Comparison of ENCODE assay signal across 7 cellular contexts in the genomic region with DNA sequence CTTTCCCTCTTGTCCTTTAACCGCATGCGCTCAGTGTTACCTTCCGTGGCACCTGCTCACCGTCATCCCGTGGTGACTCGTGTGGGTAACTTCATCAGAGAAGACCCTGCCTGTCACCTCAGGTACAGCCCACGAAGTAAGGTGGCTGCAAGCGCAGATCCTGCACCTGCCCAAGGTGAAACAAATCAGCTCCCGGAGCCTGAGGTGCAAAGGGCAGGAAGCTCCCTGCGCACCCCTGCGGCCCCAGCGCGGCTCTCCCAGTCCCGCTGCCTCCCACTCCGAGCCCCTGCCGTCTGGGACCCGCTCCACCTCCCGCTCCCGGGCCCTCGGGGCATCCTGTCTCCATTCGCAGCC.
DNase-seq lines count a peak whose midpoint lies in the region; ATAC-seq and TF ChIP-seq lines count a peak whose summit lies in the region.

No MANE protein-coding gene starts in this region.

- H3K4me1 ChIP-seq in SJSA1 (replicated peaks) = peaks cover 18% of the 10 kb centered on the region
- H3K4me1 ChIP-seq in hepatocyte (ENCODE audit: insufficient read depth) = peaks cover 9% of the 10 kb centered on the region
- H3K4me1 ChIP-seq in skeletal muscle satellite cell (ENCODE audit: control insufficient read depth, insufficient read depth, low read length) = peaks cover 12% of the 10 kb centered on the region

- H3K4me3 ChIP-seq in SJSA1 = peak overlapping the region; percentile 45
- peak overlapping the region; percentile 67 for H3K4me3 ChIP-seq in hepatocyte
- H3K4me3 ChIP-seq in skeletal muscle satellite cell (ENCODE audit: low read length) = peak overlapping the region; percentile 74

- DNase-seq in SJSA1 (ENCODE audit: low read depth in 1 of 2, low spot score in 2 of 2) (peak in 1 of 2 experiments; percentile 37), hepatocyte (ENCODE audit: low spot score) (peak; percentile 49), NCI-H146 treated with DMSO at 0.1 percent for 48 hours (lab: John Stamatoyannopoulos, UW; ENCODE audit: unreplicated experiment) (no peak), T-helper 9 cell (no peak)
- DNase-seq in activated CD8-positive, alpha-beta memory T cell treated with anti-CD3 and anti-CD28 coated beads, Interleukin-2, amount 50 U/mL, for 4 hours = no peak

- no peaks in the 10 kb centered on the region for H4K20me1 ChIP-seq in hepatocyte (ENCODE audit: insufficient read depth, poor library complexity, severe bottlenecking)

- H3K27ac ChIP-seq in SJSA1 (no peak overlapping the region), hepatocyte (peak overlapping the region; percentile 81)

- H2AFZ ChIP-seq in hepatocyte = peak overlapping the region; percentile 88

- WGBS in hepatocyte (ENCODE audit: low lambda C conversion rate, missing lambda C conversion rate) = 28% methylated on average over 20 of the region's 21 CpGs

- H3K9me2 ChIP-seq in hepatocyte (replicated peaks; ENCODE audit: insufficient read depth) = no peaks in the 10 kb centered on the region

- H3K27me3 ChIP-seq in SJSA1 (replicated peaks) (no peaks in the 10 kb centered on the region), hepatocyte (no peaks in the 10 kb centered on the region), skeletal muscle satellite cell (ENCODE audit: control insufficient read depth, insufficient read depth, low read length) (peaks cover 25% of the 10 kb centered on the region)

- H3K9ac ChIP-seq in skeletal muscle satellite cell (ENCODE audit: low read depth, low read length) = peak overlapping the region; percentile 69

- peak; percentile 2 for ATAC-seq in GM19035 (IDR thresholded peaks at IDR 0.05; ENCODE audit: unreplicated experiment)

- H3K9me3 ChIP-seq in SJSA1 (replicated peaks) = no peaks in the 10 kb centered on the region
- no peaks in the 10 kb centered on the region for H3K9me3 ChIP-seq in hepatocyte (ENCODE audit: low read depth)
- no peaks in the 10 kb centered on the region for H3K9me3 ChIP-seq in skeletal muscle satellite cell (replicated peaks; ENCODE audit: low read length)

- TF ChIP-seq CTCF in hepatocyte (IDR thresholded peaks at IDR 0.05; ENCODE audit: poor library complexity) = no peak

- H3K79me2 ChIP-seq in hepatocyte = no peaks in the 10 kb centered on the region

- peak overlapping the region; percentile 100 for H3K4me2 ChIP-seq in hepatocyte
- H3K4me2 ChIP-seq in skeletal muscle satellite cell (ENCODE audit: low read length) = peak overlapping the region; percentile 84

- H3K36me3 ChIP-seq in SJSA1 = no peaks in the 10 kb centered on the region
- no peaks in the 10 kb centered on the region for H3K36me3 ChIP-seq in hepatocyte (replicated peaks; ENCODE audit: insufficient read depth, low read depth)
- no peaks in the 10 kb centered on the region for H3K36me3 ChIP-seq in skeletal muscle satellite cell (ENCODE audit: insufficient read depth, low read length)
